Comparison of ENCODE assay signal across 14 cellular contexts in the genomic region with DNA sequence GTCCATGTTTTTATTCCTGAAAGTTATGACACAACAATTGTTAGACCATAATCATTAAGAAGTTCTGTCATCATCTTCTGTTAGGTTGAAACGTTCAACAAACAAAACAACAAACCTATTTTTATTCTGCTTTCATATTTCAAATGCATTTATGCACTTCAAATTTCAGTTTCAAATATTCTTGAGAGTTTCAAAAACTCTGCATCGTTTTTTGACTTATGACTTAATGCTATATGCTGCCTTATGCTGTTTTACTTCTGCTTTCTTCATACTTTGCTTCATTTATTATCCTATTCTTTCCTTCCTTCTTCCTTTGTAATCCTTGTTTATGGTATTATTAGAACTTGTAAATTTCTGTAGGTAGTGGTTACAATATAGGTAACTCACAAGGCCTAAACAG.
DNase-seq lines count a peak whose midpoint lies in the region; ATAC-seq and TF ChIP-seq lines count a peak whose summit lies in the region.
"Had no signal": no experiment of that assay in that cellular context is flagged by ENCODE, and none has a peak within 500 bp of the region (broad histone marks: within the 10 kb centered on the region; RNA-seq: fewer than 3 reads in every experiment).

No MANE protein-coding gene starts in this region.

- TF ChIP-seq CTCF in GM10266 (IDR thresholded peaks at IDR 0.05; ENCODE audit: control insufficient read depth, insufficient read depth, low read depth, missing control alignments) = no peak
- TF ChIP-seq CTCF in gastroesophageal sphincter (IDR thresholded peaks at IDR 0.05) = no peak

- peaks cover 3 to 51% (median 4%) of the 10 kb centered on the region in 3 donors for H3K4me1 ChIP-seq in gastroesophageal sphincter
- H3K4me1 ChIP-seq: uterus had no signal

- H3K4me3 Mint-ChIP-seq in activated CD4-positive, alpha-beta T cell treated with anti-CD3 and anti-CD28 coated beads for 36 hours = no peak overlapping the region
- H3K4me3 Mint-ChIP-seq: activated T-cell treated with anti-CD3 and anti-CD28 coated beads, Interleukin-2, amount 50 U/mL, for 4 hours; central memory CD8-positive, alpha-beta T cell; GM23338 had no signal

- H3K4me3 ChIP-seq in gastroesophageal sphincter = no peak overlapping the region
- H3K4me3 ChIP-seq: GM23338, Peyer's patch, uterus had no signal

- peak overlapping the region in 3 of 4 donors; percentile 49 to 60 (median 56) for H3K27ac ChIP-seq in gastroesophageal sphincter
- H3K27ac ChIP-seq: uterus had no signal

- WGBS in gastroesophageal sphincter (ENCODE audit: low coverage in 1 of 2), 2 donors = 68 to 75% methylated on average over 2 of the region's 2 CpGs

- CTCF ChIA-PET in activated CD4-positive, alpha-beta T cell treated with anti-CD3 and anti-CD28 coated beads for 36 hours (lab: Charles Lee) = interaction anchor here (0.6 to 4.9 kb wide), 9 partner anchors 8 to 482 kb away, joined by 3 to 28 read pairs (median 3); no protein-coding TSS in a partner anchor

- DNase-seq in GM10266 (ENCODE audit: extremely low spot score) = peak; percentile 7
- no peak for DNase-seq in NCI-H82 treated with DMSO at 0.1 percent for 48 hours (lab: John Stamatoyannopoulos, UW; ENCODE audit: unreplicated experiment)
- no peak for DNase-seq in activated CD4-positive, alpha-beta T cell treated with anti-CD3 and anti-CD28 coated beads for 36 hours
- no peak for DNase-seq in stimulated activated CD4-positive, alpha-beta T cell treated with anti-CD3 and anti-CD28 coated beads, Interleukin-4, amount 100 ng/mL, for 4 hours
- DNase-seq in superior temporal gyrus (ENCODE audit: extremely low spot score) = no peak
- DNase-seq: activated T-cell treated with anti-CD3 and anti-CD28 coated beads, Interleukin-2, amount 50 U/mL, for 4 hours; NCI-H1694; uterus had no signal

- H3K27ac Mint-ChIP-seq in activated CD4-positive, alpha-beta T cell treated with anti-CD3 and anti-CD28 coated beads for 36 hours = no peak overlapping the region
- H3K27ac Mint-ChIP-seq: GM23338 had no signal

- no peak for TF ChIP-seq EP300 in gastroesophageal sphincter (IDR thresholded peaks at IDR 0.05)

- H3K36me3 ChIP-seq in gastroesophageal sphincter = no peaks in the 10 kb centered on the region
- H3K36me3 ChIP-seq: Peyer's patch, uterus had no signal

- ATAC-seq in GM19467 (IDR thresholded peaks at IDR 0.05; ENCODE audit: unreplicated experiment) (peak; percentile 40), HG03097 (IDR thresholded peaks at IDR 0.05; ENCODE audit: low FRiP score, unreplicated experiment) (peak; percentile 45), gastroesophageal sphincter (no peak)
- ATAC-seq in activated CD4-positive, alpha-beta T cell treated with anti-CD3 and anti-CD28 coated beads for 36 hours = no peak
- ATAC-seq: activated T-cell treated with anti-CD3 and anti-CD28 coated beads, Interleukin-2, amount 50 U/mL, for 4 hours; GM23338 had no signal

- no peak for TF ChIP-seq POLR2A in gastroesophageal sphincter (IDR thresholded peaks at IDR 0.05)

- intact Hi-C loops in activated CD4-positive, alpha-beta T cell treated with anti-CD3 and anti-CD28 coated beads for 36 hours (cut with DNase I, micrococcal nuclease) = loop anchor here in 1 of 2 experiments (5.0 to 10.0 kb wide), 3 partner anchors 116 to 693 kb away; a partner anchor contains a TSS

- POLR2A ChIA-PET in activated CD4-positive, alpha-beta T cell treated with anti-CD3 and anti-CD28 coated beads for 36 hours (lab: Charles Lee) = no interaction called here

- H3K36me3 Mint-ChIP-seq in activated CD4-positive, alpha-beta T cell treated with anti-CD3 and anti-CD28 coated beads for 36 hours (ENCODE audit: low read depth) = no peaks in the 10 kb centered on the region

- H3K27me3 ChIP-seq in gastroesophageal sphincter = no peaks in the 10 kb centered on the region
- H3K27me3 ChIP-seq: Peyer's patch, uterus had no signal

- peaks cover 9% of the 10 kb centered on the region for H3K4me1 Mint-ChIP-seq in activated CD4-positive, alpha-beta T cell treated with anti-CD3 and anti-CD28 coated beads for 36 hours
- H3K4me1 Mint-ChIP-seq: central memory CD8-positive, alpha-beta T cell had no signal

- H3K9me3 Mint-ChIP-seq in activated CD4-positive, alpha-beta T cell treated with anti-CD3 and anti-CD28 coated beads for 36 hours (ENCODE audit: low read depth) = no peaks in the 10 kb centered on the region
- H3K9me3 Mint-ChIP-seq: activated T-cell treated with anti-CD3 and anti-CD28 coated beads, Interleukin-2, amount 50 U/mL, for 4 hours; central memory CD8-positive, alpha-beta T cell; GM23338 had no signal

- H3K9me3 ChIP-seq in gastroesophageal sphincter = no peaks in the 10 kb centered on the region
- H3K9me3 ChIP-seq: Peyer's patch, uterus had no signal

- peaks cover 14% of the 10 kb centered on the region for H3K27me3 Mint-ChIP-seq in activated CD4-positive, alpha-beta T cell treated with anti-CD3 and anti-CD28 coated beads for 36 hours

Comparison
In these comparisons a context has a peak if more than half of its experiments do, and no peak if none do; other contexts are left out.
1. ATAC-seq: peak in GM19467 (single experiment) and HG03097 (single experiment); none in gastroesophageal sphincter (single experiment) and activated CD4-positive, alpha-beta T cell treated with anti-CD3 and anti-CD28 coated beads for 36 hours (single experiment).